Comparison of ENCODE assay signal across 21 cellular contexts in the genomic region with DNA sequence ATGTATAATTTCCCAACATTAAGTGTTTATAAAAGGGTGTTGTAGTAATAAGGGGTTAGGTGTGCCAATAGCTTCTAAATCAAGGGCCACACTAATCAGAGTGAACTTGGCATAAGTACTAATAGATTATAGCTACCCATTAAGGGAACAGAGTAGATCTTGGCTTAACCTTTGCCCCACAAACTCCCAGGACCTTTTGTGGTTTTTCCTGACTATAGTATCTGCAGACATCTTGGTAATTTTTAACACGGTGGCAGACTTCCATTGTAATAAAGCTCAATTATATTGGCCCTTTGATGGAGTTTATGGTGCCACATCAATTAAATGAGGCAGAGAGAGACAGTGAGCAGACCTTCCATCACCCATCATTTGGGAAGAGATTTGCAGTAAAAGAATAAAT.
DNase-seq lines count a peak whose midpoint lies in the region; ATAC-seq and TF ChIP-seq lines count a peak whose summit lies in the region.
"Had no signal": no experiment of that assay in that cellular context is flagged by ENCODE, and none has a peak within 500 bp of the region (broad histone marks: within the 10 kb centered on the region; RNA-seq: fewer than 3 reads in every experiment).

No MANE protein-coding gene starts in this region.

- no peak overlapping the region for H3K4me3 ChIP-seq in GM23338
- H3K4me3 ChIP-seq: dorsolateral prefrontal cortex, GM23248, SJCRH30 had no signal

- H3K79me2 ChIP-seq in GM23338 (replicated peaks; ENCODE audit: insufficient read depth): no peaks in the 10 kb centered on the region

- no peak for ATAC-seq in GM23338
- ATAC-seq in natural killer cell: no peak
- ATAC-seq: WTC11 had no signal

- peak overlapping the region; percentile 35; the same call in 1 of the 2 replicates for H2AFZ ChIP-seq in GM23338
- H2AFZ ChIP-seq: GM23248 had no signal

- H3K4me1 Mint-ChIP-seq in GM23338 (peaks cover 28% of the 10 kb centered on the region), natural killer cell (peaks cover 80 to 87% of the 10 kb centered on the region in 2 donors)

- no peaks in the 10 kb centered on the region for H3K27me3 Mint-ChIP-seq in GM23338 (ENCODE audit: insufficient read depth, low read depth, poor library complexity)
- H3K27me3 Mint-ChIP-seq in natural killer cell (ENCODE audit: low read depth in 2 of 2): no peaks in the 10 kb centered on the region
- H3K27me3 Mint-ChIP-seq: activated CD4-positive, alpha-beta T cell treated with anti-CD3 and anti-CD28 coated beads, Interleukin-2, amount 10 ng/mL, durations not matched to agents 7 days and 5 days had no signal

- no peak for TF ChIP-seq CTCF in GM23338 (conservative IDR thresholded peaks at IDR 0.05; ENCODE audit: low read depth in 2 of 2)
- no peak for TF ChIP-seq CTCF in natural killer cell (IDR thresholded peaks at IDR 0.05)
- TF ChIP-seq CTCF in GM13976 (IDR thresholded peaks at IDR 0.05; ENCODE audit: borderline replicate concordance, control extremely low read depth, extremely low read depth, insufficient read depth, missing control alignments): no peak

- H3K36me3 Mint-ChIP-seq in GM23338 (ENCODE audit: low read depth) (no peaks in the 10 kb centered on the region), natural killer cell (peaks cover 18% of the 10 kb centered on the region)
- H3K36me3 Mint-ChIP-seq: brain, type B pancreatic cell, WTC11 had no signal

- no peaks in the 10 kb centered on the region for H3K36me3 ChIP-seq in GM23338 (ENCODE audit: insufficient read depth)
- H3K36me3 ChIP-seq: SJCRH30 had no signal

- peaks cover 3% of the 10 kb centered on the region for H3K9me2 ChIP-seq in GM23338 (ENCODE audit: insufficient read depth)

- H3K4me3 Mint-ChIP-seq in GM23338 (no peak overlapping the region), natural killer cell (peak overlapping the region; percentile 51)
- H3K4me3 Mint-ChIP-seq: activated CD4-positive, alpha-beta T cell treated with anti-CD3 and anti-CD28 coated beads, Interleukin-2, amount 10 ng/mL, durations not matched to agents 7 days and 5 days; brain; nephron progenitor cell; type B pancreatic cell; WTC11 had no signal

- H3K27ac Mint-ChIP-seq in GM23338: no peak overlapping the region
- H3K27ac Mint-ChIP-seq in natural killer cell: peak overlapping the region; percentile 38 to 49
- H3K27ac Mint-ChIP-seq: brain, nephron progenitor cell, type B pancreatic cell, WTC11 had no signal

- no peaks in the 10 kb centered on the region for H3F3A ChIP-seq in GM23338 (replicated peaks; ENCODE audit: low read depth)

- peaks cover 22% of the 10 kb centered on the region for H3K4me1 ChIP-seq in GM23338 (ENCODE audit: insufficient read depth)
- H3K4me1 ChIP-seq: SJCRH30 had no signal

- DNase-seq in GM23338 (ENCODE audit: low spot score): no peak
- peak; percentile 87 for DNase-seq in NCI-H1105 treated with DMSO at 0.1 percent for 48 hours (lab: John Stamatoyannopoulos, UW)
- peak; percentile 3 for DNase-seq in SW480 (ENCODE audit: low spot score)
- no peak for DNase-seq in natural killer cell
- no peak for DNase-seq in GM13976 (ENCODE audit: low spot score)
- DNase-seq in stimulated activated CD4-positive, alpha-beta T cell treated with anti-CD3 and anti-CD28 coated beads, Interleukin-4, amount 100 ng/mL, for 4 hours: no peak
- no peak for DNase-seq in NCI-H446 treated with DMSO at 0.1 percent for 48 hours (lab: John Stamatoyannopoulos, UW)
- DNase-seq: activated CD4-positive, alpha-beta T cell treated with anti-CD3 and anti-CD28 coated beads, Interleukin-2, amount 10 ng/mL, durations not matched to agents 7 days and 5 days; activated naive CD4-positive, alpha-beta T cell; C1 segment of cervical spinal cord; dorsolateral prefrontal cortex; GM23248; NCI-H1092; NCI-H187; nephron progenitor cell; RPMI8226; SJCRH30; stimulated activated CD4-positive, alpha-beta T cell treated with anti-CD3 and anti-CD28 coated beads, Interleukin-4, amount 100 ng/mL, for 24 hours had no signal

- H3K9me3 Mint-ChIP-seq in GM23338 (no peaks in the 10 kb centered on the region), natural killer cell (peaks cover 0 to 2% of the 10 kb centered on the region in 2 donors)
- H3K9me3 Mint-ChIP-seq: brain, nephron progenitor cell, WTC11 had no signal

- H3K27ac ChIP-seq in GM23338 (ENCODE audit: low read depth): no peak overlapping the region
- H3K27ac ChIP-seq: dorsolateral prefrontal cortex, GM23248, SJCRH30 had no signal

- no peaks in the 10 kb centered on the region for H3K27me3 ChIP-seq in GM23338 (ENCODE audit: insufficient read depth)

- intact Hi-C loops in natural killer cell (cut with micrococcal nuclease): loop anchor here (5.0 kb wide), 1 partner anchor 1277 kb away; no protein-coding TSS in a partner anchor

- H3K4me2 ChIP-seq in GM23338: no peak overlapping the region

- in situ Hi-C loops in GM13976 (cut with MboI; ENCODE audit: low sequenced_read_pairs, unreplicated experiment): no loop called here

- H4K20me1 ChIP-seq in GM23338 (replicated peaks; ENCODE audit: insufficient read depth): no peaks in the 10 kb centered on the region

TF ChIP-seq in GM23338, 12 proteins besides CTCF, POLR2A, EP300 and RAD21:
- TF ChIP-seq, protein P1, sequence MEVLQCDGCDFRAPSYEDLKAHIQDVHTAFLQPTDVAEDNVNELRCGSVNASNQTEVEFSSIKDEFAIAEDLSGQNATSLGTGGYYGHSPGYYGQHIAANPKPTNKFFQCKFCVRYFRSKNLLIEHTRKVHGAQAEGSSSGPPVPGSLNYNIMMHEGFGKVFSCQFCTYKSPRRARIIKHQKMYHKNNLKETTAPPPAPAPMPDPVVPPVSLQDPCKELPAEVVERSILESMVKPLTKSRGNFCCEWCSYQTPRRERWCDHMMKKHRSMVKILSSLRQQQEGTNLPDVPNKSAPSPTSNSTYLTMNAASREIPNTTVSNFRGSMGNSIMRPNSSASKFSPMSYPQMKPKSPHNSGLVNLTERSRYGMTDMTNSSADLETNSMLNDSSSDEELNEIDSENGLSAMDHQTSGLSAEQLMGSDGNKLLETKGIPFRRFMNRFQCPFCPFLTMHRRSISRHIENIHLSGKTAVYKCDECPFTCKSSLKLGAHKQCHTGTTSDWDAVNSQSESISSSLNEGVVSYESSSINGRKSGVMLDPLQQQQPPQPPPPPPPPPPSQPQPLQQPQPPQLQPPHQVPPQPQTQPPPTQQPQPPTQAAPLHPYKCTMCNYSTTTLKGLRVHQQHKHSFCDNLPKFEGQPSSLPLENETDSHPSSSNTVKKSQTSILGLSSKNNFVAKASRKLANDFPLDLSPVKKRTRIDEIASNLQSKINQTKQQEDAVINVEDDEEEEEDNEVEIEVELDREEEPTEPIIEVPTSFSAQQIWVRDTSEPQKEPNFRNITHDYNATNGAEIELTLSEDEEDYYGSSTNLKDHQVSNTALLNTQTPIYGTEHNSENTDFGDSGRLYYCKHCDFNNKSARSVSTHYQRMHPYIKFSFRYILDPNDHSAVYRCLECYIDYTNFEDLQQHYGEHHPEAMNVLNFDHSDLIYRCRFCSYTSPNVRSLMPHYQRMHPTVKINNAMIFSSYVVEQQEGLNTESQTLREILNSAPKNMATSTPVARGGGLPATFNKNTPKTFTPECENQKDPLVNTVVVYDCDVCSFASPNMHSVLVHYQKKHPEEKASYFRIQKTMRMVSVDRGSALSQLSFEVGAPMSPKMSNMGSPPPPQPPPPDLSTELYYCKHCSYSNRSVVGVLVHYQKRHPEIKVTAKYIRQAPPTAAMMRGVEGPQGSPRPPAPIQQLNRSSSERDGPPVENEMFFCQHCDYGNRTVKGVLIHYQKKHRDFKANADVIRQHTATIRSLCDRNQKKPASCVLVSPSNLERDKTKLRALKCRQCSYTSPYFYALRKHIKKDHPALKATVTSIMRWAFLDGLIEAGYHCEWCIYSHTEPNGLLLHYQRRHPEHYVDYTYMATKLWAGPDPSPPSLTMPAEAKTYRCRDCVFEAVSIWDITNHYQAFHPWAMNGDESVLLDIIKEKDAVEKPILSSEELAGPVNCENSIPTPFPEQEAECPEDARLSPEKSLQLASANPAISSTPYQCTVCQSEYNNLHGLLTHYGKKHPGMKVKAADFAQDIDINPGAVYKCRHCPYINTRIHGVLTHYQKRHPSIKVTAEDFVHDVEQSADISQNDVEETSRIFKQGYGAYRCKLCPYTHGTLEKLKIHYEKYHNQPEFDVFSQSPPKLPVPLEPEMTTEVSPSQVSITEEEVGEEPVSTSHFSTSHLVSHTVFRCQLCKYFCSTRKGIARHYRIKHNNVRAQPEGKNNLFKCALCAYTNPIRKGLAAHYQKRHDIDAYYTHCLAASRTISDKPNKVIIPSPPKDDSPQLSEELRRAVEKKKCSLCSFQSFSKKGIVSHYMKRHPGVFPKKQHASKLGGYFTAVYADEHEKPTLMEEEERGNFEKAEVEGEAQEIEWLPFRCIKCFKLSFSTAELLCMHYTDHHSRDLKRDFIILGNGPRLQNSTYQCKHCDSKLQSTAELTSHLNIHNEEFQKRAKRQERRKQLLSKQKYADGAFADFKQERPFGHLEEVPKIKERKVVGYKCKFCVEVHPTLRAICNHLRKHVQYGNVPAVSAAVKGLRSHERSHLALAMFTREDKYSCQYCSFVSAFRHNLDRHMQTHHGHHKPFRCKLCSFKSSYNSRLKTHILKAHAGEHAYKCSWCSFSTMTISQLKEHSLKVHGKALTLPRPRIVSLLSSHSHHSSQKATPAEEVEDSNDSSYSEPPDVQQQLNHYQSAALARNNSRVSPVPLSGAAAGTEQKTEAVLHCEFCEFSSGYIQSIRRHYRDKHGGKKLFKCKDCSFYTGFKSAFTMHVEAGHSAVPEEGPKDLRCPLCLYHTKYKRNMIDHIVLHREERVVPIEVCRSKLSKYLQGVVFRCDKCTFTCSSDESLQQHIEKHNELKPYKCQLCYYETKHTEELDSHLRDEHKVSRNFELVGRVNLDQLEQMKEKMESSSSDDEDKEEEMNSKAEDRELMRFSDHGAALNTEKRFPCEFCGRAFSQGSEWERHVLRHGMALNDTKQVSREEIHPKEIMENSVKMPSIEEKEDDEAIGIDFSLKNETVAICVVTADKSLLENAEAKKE (CRISPR knock-in tag; IDR thresholded peaks at IDR 0.05): no peak
- TF ChIP-seq JUNB (IDR thresholded peaks at IDR 0.05; ENCODE audit: unreplicated experiment): no peak
- no peak for TF ChIP-seq EZH2 (IDR thresholded peaks at IDR 0.05; ENCODE audit: low read depth, unreplicated experiment)
- TF ChIP-seq EZH2phosphoT487 (IDR thresholded peaks at IDR 0.05; ENCODE audit: unreplicated experiment): no peak
- TF ChIP-seq POLR2AphosphoS5 (IDR thresholded peaks at IDR 0.05; ENCODE audit: low read depth): no peak
- no peak for TF ChIP-seq CREB1 (CRISPR knock-in tag; IDR thresholded peaks at IDR 0.05; ENCODE audit: low read depth)

Comparison
In these comparisons a context has a peak if more than half of its experiments do, and no peak if none do; other contexts are left out.
1. DNase-seq: peak in NCI-H1105 treated with DMSO at 0.1 percent for 48 hours (single experiment) and SW480 (single experiment); none in GM23338 (single experiment), natural killer cell (single experiment), GM13976 (single experiment), stimulated activated CD4-positive, alpha-beta T cell treated with anti-CD3 and anti-CD28 coated beads, Interleukin-4, amount 100 ng/mL, for 4 hours (0 of 2) and NCI-H446 treated with DMSO at 0.1 percent for 48 hours (single experiment).